22 cellular contexts compared by ENCODE assay signal in the genomic region with DNA sequence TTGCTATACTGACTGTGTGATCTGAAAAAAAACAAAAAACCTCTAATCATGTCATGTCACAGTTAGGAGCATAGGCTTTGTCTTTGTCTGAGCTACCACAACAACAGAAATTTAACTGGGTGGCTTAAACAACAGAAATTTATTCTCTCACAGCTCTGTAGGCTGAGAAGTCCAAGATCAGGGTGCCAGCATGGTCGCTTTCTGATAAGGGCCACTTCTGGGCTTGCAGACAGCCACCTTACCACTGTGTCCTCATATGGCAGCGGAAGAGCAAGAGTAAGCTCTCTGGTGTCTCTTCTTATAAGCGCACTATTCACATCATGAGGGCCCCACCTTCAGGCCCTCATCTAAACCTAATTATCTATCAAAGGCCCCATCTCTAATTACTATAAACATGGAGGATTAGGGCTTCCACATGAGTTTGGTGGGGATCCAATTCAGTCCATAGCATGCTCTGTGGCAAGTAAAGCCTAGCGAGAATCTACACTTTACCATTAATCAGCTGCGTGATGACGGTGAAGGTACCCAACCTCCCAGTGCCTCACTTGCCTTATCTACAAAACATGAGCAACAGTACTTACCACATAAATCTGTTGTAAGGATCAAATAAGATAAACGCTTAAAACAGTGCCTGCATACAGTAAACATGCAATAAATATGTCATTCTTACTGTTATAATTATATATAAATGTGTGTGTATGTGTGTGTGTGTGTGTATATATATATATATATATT.
"Had no signal": no experiment of that assay in that cellular context is flagged by ENCODE, and none has a peak within 500 bp of the region (broad histone marks: within the 10 kb centered on the region; RNA-seq: fewer than 3 reads in every experiment).

No MANE protein-coding gene starts in this region.

- H3K27ac ChIP-seq: colonic mucosa, lower lobe of right lung, neutrophil, pancreas, right atrium auricular region, stomach, thyroid gland had no signal

- H3K4me3 ChIP-seq: colonic mucosa, gastrocnemius medialis, lower lobe of right lung, pancreas, right atrium auricular region, smooth muscle cell, stomach, thyroid gland had no signal

- H3K36me3 ChIP-seq: colonic mucosa, gastrocnemius medialis, lower lobe of right lung, neutrophil, pancreas, right atrium auricular region, stomach, thyroid gland had no signal

- FAIRE-seq: keratinocyte, pancreas had no signal

- H3K27me3 ChIP-seq: colonic mucosa, gastrocnemius medialis, neutrophil, pancreas, right atrium auricular region, stomach, thyroid gland had no signal

- DNase-seq: colonic mucosa; effector CD8-positive, alpha-beta T cell; endodermal cell; foreskin fibroblast; gastrocnemius medialis; head of caudate nucleus; left ventricle myocardium superior; lower lobe of right lung; naive thymus-derived CD8-positive, alpha-beta T cell; pancreas; stimulated activated CD4-positive, alpha-beta T cell treated with anti-CD3 and anti-CD28 coated beads, Interleukin-12 subunit alpha, Interleukin-12 subunit beta, amount 100 ng/mL, for 4 hours; stimulated activated CD4-positive, alpha-beta T cell treated with anti-CD3 and anti-CD28 coated beads, Interleukin-2, amount 100 ng/mL, for 24 hours; stimulated activated CD4-positive, alpha-beta T cell treated with anti-CD3 and anti-CD28 coated beads, Interleukin-4, amount 100 ng/mL, for 24 hours; stimulated activated naive CD4-positive, alpha-beta T cell treated with Interleukin-2 at 50 U/mL for 16 hours; stomach; thyroid gland had no signal

- ATAC-seq: gastrocnemius medialis; left ventricle myocardium superior; lower lobe of right lung; naive thymus-derived CD8-positive, alpha-beta T cell; pancreas; sciatic nerve; stimulated activated effector memory CD8-positive, alpha-beta T cell treated with anti-CD3 and anti-CD28 coated beads, Interleukin-12 subunit alpha, Interleukin-12 subunit beta, amount 100 ng/mL, for 72 hours had no signal

- H3K9me3 ChIP-seq: colonic mucosa, gastrocnemius medialis, lower lobe of right lung, neutrophil, pancreas, right atrium auricular region, stomach, thyroid gland had no signal
